In genomic region chr16:58128181-58128631, GRCh38 we compare ENCODE assay signal across 8 cellular contexts. TPM values are rescaled to one million over a fixed set of nuclear protein-coding genes. Genes with fewer than 3 reads are reported as not detected.
DNase-seq lines count a peak whose midpoint lies in the region; TF ChIP-seq lines count a peak whose summit lies in the region.

No MANE protein-coding gene starts in this region.

- no peak for TF ChIP-seq POLR2A in Peyer's patch (IDR thresholded peaks at IDR 0.05)

- H3K4me3 ChIP-seq in Peyer's patch (peak overlapping the region; percentile 71 to 94 (median 76)), esophagus (ENCODE audit: low read depth in 1 of 2, low read length in 2 of 2) (peak overlapping the region; percentile 65 to 86), osteoblast (ENCODE audit: insufficient read depth, low read length) (peak overlapping the region; percentile 95)

- CTCF ChIA-PET in Calu3 (lab: Charles Lee): interaction anchor here (0.5 to 3.0 kb wide), 10 partner anchors 12 to 579 kb away, joined by 3 to 13 read pairs (median 3); no protein-coding TSS in a partner anchor

- H3K4me2 ChIP-seq in osteoblast (ENCODE audit: insufficient read depth, low read length): peak overlapping the region; percentile 97

- H2AFZ ChIP-seq in osteoblast (ENCODE audit: low read length): no peak overlapping the region

- intact Hi-C loops in Calu3 (cut with micrococcal nuclease; ENCODE audit: unreplicated experiment): loop anchor here (5.0 to 10.0 kb wide), 3 partner anchors 236 to 393 kb away; partner anchors contain the start of gene KATNB1

- H3K27me3 ChIP-seq in Peyer's patch (no peaks in the 10 kb centered on the region), esophagus (ENCODE audit: control insufficient read depth in 1 of 2, insufficient read depth in 2 of 2, low read length in 2 of 2) (no peaks in the 10 kb centered on the region), osteoblast (ENCODE audit: insufficient read depth, low read length) (no peaks in the 10 kb centered on the region)

- TF ChIP-seq CTCF in Calu3 (IDR thresholded peaks at IDR 0.05; ENCODE audit: unreplicated experiment) (no peak), Peyer's patch (IDR thresholded peaks at IDR 0.05) (no peak), osteoblast (IDR thresholded peaks at IDR 0.05; ENCODE audit: extremely low read depth, low read depth, low read length) (no peak)

- DNase-seq in Calu3 (no peak), Peyer's patch (peak in 1 of 3 donors; percentile 48), osteoblast (ENCODE audit: insufficient read length, low spot score, missing footprints) (no peak), SK-N-DZ (ENCODE audit: low spot score) (no peak), NCI-H748 (lab: John Stamatoyannopoulos, UW; ENCODE audit: unreplicated experiment) (no peak), NCI-H510A treated with DMSO at 0.1 percent for 48 hours (lab: John Stamatoyannopoulos, UW) (no peak), NCI-H526 treated with DMSO at 0.1 percent for 48 hours (lab: John Stamatoyannopoulos, UW) (no peak)

- peaks cover 35% of the 10 kb centered on the region for H3K36me3 Mint-ChIP-seq in Calu3 (ENCODE audit: insufficient read depth, unreplicated experiment)

- peak overlapping the region; percentile 68 for H3K4me3 Mint-ChIP-seq in Calu3 (ENCODE audit: low read depth, unreplicated experiment)

- H3K9me3 ChIP-seq in Peyer's patch (no peaks in the 10 kb centered on the region), esophagus (ENCODE audit: control insufficient read depth in 2 of 2, insufficient read depth in 1 of 2, low read depth in 1 of 2, low read length in 1 of 2) (no peaks in the 10 kb centered on the region), osteoblast (ENCODE audit: low read depth, low read length) (no peaks in the 10 kb centered on the region)

- no peaks in the 10 kb centered on the region for H3K9me3 Mint-ChIP-seq in Calu3 (ENCODE audit: low read depth, unreplicated experiment)

- peaks cover 39% of the 10 kb centered on the region for H4K20me1 ChIP-seq in osteoblast (ENCODE audit: insufficient read depth, low read length)

- H3K27ac ChIP-seq in Peyer's patch (peak overlapping the region; percentile 75 to 92 (median 88)), esophagus (ENCODE audit: low read depth in 2 of 2, low read length in 1 of 2) (peak overlapping the region in 1 of 2 donors; percentile 35), osteoblast (ENCODE audit: low read depth, low read length) (peak overlapping the region; percentile 86)

- H3K27ac Mint-ChIP-seq in Calu3 (ENCODE audit: unreplicated experiment): peak overlapping the region; percentile 63

- peaks cover 0 to 52% (median 4%) of the 10 kb centered on the region in 4 donors for H3K4me1 ChIP-seq in Peyer's patch
- H3K4me1 ChIP-seq in esophagus (ENCODE audit: control insufficient read depth in 2 of 2, insufficient read depth in 2 of 2, low read length in 1 of 2): peaks cover 0 to 5% of the 10 kb centered on the region in 2 donors
- peaks cover 32% of the 10 kb centered on the region for H3K4me1 ChIP-seq in osteoblast (ENCODE audit: insufficient read depth, low read length)

- no TSS peak for BruUV-seq in Calu3 (replicated peaks; lab: Mats Ljungman, UMichigan)

- H3K79me2 ChIP-seq in osteoblast (ENCODE audit: insufficient read depth, low read length): peaks cover 54% of the 10 kb centered on the region

- H3K36me3 ChIP-seq in Peyer's patch (no peaks in the 10 kb centered on the region), esophagus (ENCODE audit: control insufficient read depth in 2 of 2, insufficient read depth in 2 of 2, low read length in 1 of 2) (no peaks in the 10 kb centered on the region), osteoblast (ENCODE audit: insufficient read depth, low read length) (no peaks in the 10 kb centered on the region)

- WGBS in esophagus, 2 donors: 3 to 4% methylated on average over 6 of the region's 6 CpGs

- H3K27me3 Mint-ChIP-seq in Calu3 (ENCODE audit: unreplicated experiment): no peaks in the 10 kb centered on the region

- peaks cover 44% of the 10 kb centered on the region for H3K4me1 Mint-ChIP-seq in Calu3 (ENCODE audit: low read depth, unreplicated experiment)

RNA-seq across cellular contexts. Expression of gene CFAP20, which starts 1.0 kb away (rescaled TPM):
- total RNA-seq in Calu3 (2022): 54.1 and 63.8 TPM in 2 replicates
- 10 to 100 TPM in 3 of 4 donors, 1 to 10 TPM in 1; 5.8 to 47.7 (median 31.1) TPM for total RNA-seq in Peyer's patch
- 10 to 100 TPM in 1 of 2 donors, 1 to 10 TPM in 1; 7.0 to 22.5 TPM for polyA plus RNA-seq in esophagus
- total RNA-seq in osteoblast: 22.4 and 26.1 TPM in 2 replicates
- 192 and 282 TPM in 2 replicates for polyA plus RNA-seq in SK-N-DZ (2014; cell fraction: cytosol; rRNA removed)
- polyA plus RNA-seq in SK-N-DZ (2014; cell fraction: nucleus; rRNA removed): 121 and 154 TPM in 2 replicates
